8 cellular contexts compared by ENCODE assay signal in genomic region chr4:77862478-77863216, GRCh38. TPM values are rescaled to one million over a fixed set of nuclear protein-coding genes. Genes with fewer than 3 reads are reported as not detected.
A peak's percentile ranks its signal among the peaks of the same experiment; 100 is the strongest.
DNase-seq lines count a peak whose midpoint lies in the region; ATAC-seq and TF ChIP-seq lines count a peak whose summit lies in the region.

Gene MRPL1, plus strand, starts transcription at chr4:77862830. Its CDS starts 19 bp downstream, at chr4:77862849.

- peak within 1 kb of the TSS; percentile 93 for H3K9ac ChIP-seq in muscle layer of colon (ENCODE audit: low read length)

- H3K36me3 ChIP-seq in Panc1 (ENCODE audit: control insufficient read depth, insufficient read depth, low read length), result no peaks in the 10 kb centered on the region; the same call in 1 of the 2 replicates
- no peaks in the 10 kb centered on the region for H3K36me3 ChIP-seq in esophagus (ENCODE audit: control insufficient read depth in 2 of 2, insufficient read depth in 2 of 2, low read length in 1 of 2)
- H3K36me3 ChIP-seq in muscle layer of colon (ENCODE audit: insufficient read depth, low read length), result no peaks in the 10 kb centered on the region

- ATAC-seq in GM21723 (IDR thresholded peaks at IDR 0.05; ENCODE audit: unreplicated experiment), result peak; percentile 82
- peak; percentile 96 for ATAC-seq in Panc1
- peak; percentile 83 to 89 for ATAC-seq in activated T-cell treated with anti-CD3 and anti-CD28 coated beads, Interleukin-2, amount 50 U/mL, for 4 hours

- in situ Hi-C loops in Panc1 (cut with HindIII; ENCODE audit: low pct_unique_long_range_greater_than_20kb, low sequenced_read_pairs), result no loop called here

- CTCF ChIA-PET in Panc1 (lab: Charles Lee), result no interaction called here

- H3K4me3 Mint-ChIP-seq in activated T-cell treated with anti-CD3 and anti-CD28 coated beads, Interleukin-2, amount 50 U/mL, for 4 hours, result peak within 1 kb of the TSS; percentile 91

- no peak; the same call in 1 of the 2 replicates for TF ChIP-seq CTCF in Panc1 (IDR thresholded peaks at IDR 0.05)

- H3K27me3 ChIP-seq in Panc1 (ENCODE audit: control insufficient read depth, insufficient read depth, low read length) (no peaks in the 10 kb centered on the region), esophagus (ENCODE audit: control insufficient read depth in 1 of 2, insufficient read depth in 2 of 2, low read length in 2 of 2) (no peaks in the 10 kb centered on the region), muscle layer of colon (ENCODE audit: control insufficient read depth in 1 of 2, insufficient read depth in 2 of 2, low read length in 2 of 2) (no peaks in the 10 kb centered on the region)

- peak; percentile 96 for DNase-seq in DMS53 (lab: John Stamatoyannopoulos, UW)
- peak; percentile 89 for DNase-seq in KG1 (lab: John Stamatoyannopoulos, UW)
- peak; percentile 88 for DNase-seq in Panc1 (ENCODE audit: low read depth, low spot score)
- peak; percentile 82 for DNase-seq in activated T-cell treated with anti-CD3 and anti-CD28 coated beads, Interleukin-2, amount 50 U/mL, for 4 hours
- DNase-seq in stimulated activated CD8-positive, alpha-beta memory T cell treated with anti-CD3 and anti-CD28 coated beads, Interleukin-7, amount 100 ng/mL, for 24 hours (ENCODE audit: low read depth), result peak; percentile 58

- intact Hi-C loops in Panc1 (cut with micrococcal nuclease; ENCODE audit: unreplicated experiment), result no loop called here

- H3K4me1 ChIP-seq in Panc1 (ENCODE audit: control insufficient read depth, insufficient read depth, low read length) (no peaks in the 10 kb centered on the region), esophagus (ENCODE audit: control insufficient read depth in 2 of 2, insufficient read depth in 2 of 2, low read length in 1 of 2) (no peaks in the 10 kb centered on the region), muscle layer of colon (ENCODE audit: insufficient read depth, low read length) (peaks cover 8% of the 10 kb centered on the region)

- H3K4me3 ChIP-seq in Panc1 (ENCODE audit: low read depth in 2 of 2, low read length in 2 of 2), result peak within 1 kb of the TSS; percentile 85 to 88
- H3K4me3 ChIP-seq in esophagus (ENCODE audit: low read depth in 1 of 2, low read length in 2 of 2), result peak within 1 kb of the TSS; percentile 61 to 91
- H3K4me3 ChIP-seq in muscle layer of colon (ENCODE audit: low read depth in 1 of 2, low read length in 2 of 2), result peak within 1 kb of the TSS; percentile 83 to 86

- H3K36me3 Mint-ChIP-seq in activated T-cell treated with anti-CD3 and anti-CD28 coated beads, Interleukin-2, amount 50 U/mL, for 4 hours (ENCODE audit: insufficient read depth), result peaks cover 17% of the 10 kb centered on the region

- no peaks in the 10 kb centered on the region for H3K9me3 Mint-ChIP-seq in activated T-cell treated with anti-CD3 and anti-CD28 coated beads, Interleukin-2, amount 50 U/mL, for 4 hours

- 0 to 1% methylated on average over 33 of the region's 33 CpGs for WGBS in esophagus, 2 donors

- peaks cover 55% of the 10 kb centered on the region for H3K4me1 Mint-ChIP-seq in activated T-cell treated with anti-CD3 and anti-CD28 coated beads, Interleukin-2, amount 50 U/mL, for 4 hours (ENCODE audit: low read depth)

- BruUV-seq in Panc1 (replicated peaks; lab: Mats Ljungman, UMichigan), result no TSS peak

- POLR2A ChIA-PET in Panc1 (lab: Charles Lee), result no interaction called here

- no peaks in the 10 kb centered on the region for H3K27me3 Mint-ChIP-seq in activated T-cell treated with anti-CD3 and anti-CD28 coated beads, Interleukin-2, amount 50 U/mL, for 4 hours (ENCODE audit: low read depth)

- peak within 1 kb of the TSS; percentile 97 for H3K27ac ChIP-seq in Panc1 (ENCODE audit: low read length)
- H3K27ac ChIP-seq in esophagus (ENCODE audit: low read depth in 2 of 2, low read length in 1 of 2), result peak within 1 kb of the TSS; percentile 90 to 91
- H3K27ac ChIP-seq in muscle layer of colon (ENCODE audit: low read depth, low read length), result peak within 1 kb of the TSS; percentile 93

- H3K9me3 ChIP-seq in Panc1 (ENCODE audit: control insufficient read depth, insufficient read depth, low read depth, low read length), result no peaks in the 10 kb centered on the region
- no peaks in the 10 kb centered on the region for H3K9me3 ChIP-seq in esophagus (ENCODE audit: control insufficient read depth in 2 of 2, insufficient read depth in 1 of 2, low read depth in 1 of 2, low read length in 1 of 2)
- no peaks in the 10 kb centered on the region for H3K9me3 ChIP-seq in muscle layer of colon (ENCODE audit: low read length)

RNA-seq across cellular contexts. Expression of gene MRPL1, which starts in this region (rescaled TPM):
- 18.3 TPM for total RNA-seq in Panc1 (2021; ENCODE audit: unreplicated experiment)
- polyA plus RNA-seq in Panc1 (2012; ENCODE audit: insufficient read length), result 8.8 TPM
- 100 to 1,000 TPM in 1 of 3 donors, 10 to 100 TPM in 2; 90.1 to 111 (median 98.0) TPM for total RNA-seq in activated T-cell treated with anti-CD3 and anti-CD28 coated beads, Interleukin-2, amount 50 U/mL, for 4 hours
- polyA plus RNA-seq in esophagus, result 10 to 100 TPM; 24.5 to 38.4 TPM

Comparison
In these comparisons a context has a peak if more than half of its experiments do, and no peak if none do; other contexts are left out.
1. Peak in every context shown above with its lines: DNase-seq, ATAC-seq, H3K4me3 ChIP-seq and H3K27ac ChIP-seq.